Comparison of ENCODE assay signal across 8 cellular contexts in genomic region chr5:177425801-177426565, GRCh38. TPM values are rescaled to one million over a fixed set of nuclear protein-coding genes. Genes with fewer than 3 reads are reported as not detected.
DNase-seq lines count a peak whose midpoint lies in the region; ATAC-seq and TF ChIP-seq lines count a peak whose summit lies in the region.

No MANE protein-coding gene starts in this region.

- H3F3A ChIP-seq in Loucy (ENCODE audit: low read depth) = no peaks in the 10 kb centered on the region

- no peaks in the 10 kb centered on the region for H3K27me3 Mint-ChIP-seq in naive thymus-derived CD8-positive, alpha-beta T cell
- H3K27me3 Mint-ChIP-seq in stimulated activated naive B cell treated with anti-CD40 and anti-IgM and Interleukin-4, amounts not matched to agents 10 μg/mL and 1 μg/mL and 100 μg/mL, for 72 hours = no peaks in the 10 kb centered on the region

- H3K4me3 Mint-ChIP-seq in naive thymus-derived CD8-positive, alpha-beta T cell = peak overlapping the region; percentile 82 to 98 (median 94)
- peak overlapping the region; percentile 78 to 81 for H3K4me3 Mint-ChIP-seq in stimulated activated naive B cell treated with anti-CD40 and anti-IgM and Interleukin-4, amounts not matched to agents 10 μg/mL and 1 μg/mL and 100 μg/mL, for 72 hours

- POLR2A ChIA-PET in naive thymus-derived CD8-positive, alpha-beta T cell (lab: Charles Lee) = interaction anchor here (0.7 to 34.6 kb wide), 18 partner anchors 9 to 895 kb away, joined by 3 to 1530 read pairs (median 6); partner anchors contain the start of genes F12, LMAN2, PRR7 and RGS14

- peak overlapping the region; percentile 52 for H3K27ac ChIP-seq in RWPE2 (ENCODE audit: poor library complexity, severe bottlenecking)

- peaks cover 43% of the 10 kb centered on the region for H3K79me2 ChIP-seq in Loucy (ENCODE audit: insufficient read depth, low read length)

- H3K4me3 ChIP-seq in H7 (ENCODE audit: insufficient read depth, low read depth, low read length) = peak overlapping the region; percentile 69
- H3K4me3 ChIP-seq in Loucy (ENCODE audit: low read length, poor library complexity, severe bottlenecking) = peak overlapping the region; percentile 79
- peak overlapping the region; percentile 45 for H3K4me3 ChIP-seq in RWPE2 (ENCODE audit: severe bottlenecking)

- H3K9ac ChIP-seq in Loucy (ENCODE audit: low read depth, low read length, poor library complexity, severe bottlenecking) = peak overlapping the region; percentile 69

- peaks cover 19% of the 10 kb centered on the region for H4K20me1 ChIP-seq in Loucy (ENCODE audit: insufficient read depth, low read length, poor library complexity, severe bottlenecking)

- H2AFZ ChIP-seq in Loucy (ENCODE audit: low read length) = peak overlapping the region; percentile 93

- TF ChIP-seq CTCF in Loucy (conservative IDR thresholded peaks at IDR 0.05; ENCODE audit: low read length) (no peak), RWPE2 (IDR thresholded peaks at IDR 0.05; ENCODE audit: poor library complexity, severe bottlenecking) (no peak)

- peak; percentile 92 for ATAC-seq in RWPE2 (ENCODE audit: low read depth)
- peak; percentile 82 to 84 for ATAC-seq in naive thymus-derived CD8-positive, alpha-beta T cell
- peak; percentile 86 to 87 for ATAC-seq in stimulated activated naive B cell treated with anti-CD40 and anti-IgM and Interleukin-4, amounts not matched to agents 10 μg/mL and 1 μg/mL and 100 μg/mL, for 72 hours (replicated peaks)

- H3K27me3 ChIP-seq in H7 (ENCODE audit: control insufficient read depth, insufficient read depth, low read length) (no peaks in the 10 kb centered on the region), Loucy (ENCODE audit: insufficient read depth, low read length, poor library complexity, severe bottlenecking) (no peaks in the 10 kb centered on the region), RWPE2 (ENCODE audit: insufficient read depth, poor library complexity, severe bottlenecking) (no peaks in the 10 kb centered on the region)

- no peaks in the 10 kb centered on the region for H3K9me3 Mint-ChIP-seq in naive thymus-derived CD8-positive, alpha-beta T cell
- no peaks in the 10 kb centered on the region for H3K9me3 Mint-ChIP-seq in stimulated activated naive B cell treated with anti-CD40 and anti-IgM and Interleukin-4, amounts not matched to agents 10 μg/mL and 1 μg/mL and 100 μg/mL, for 72 hours

- peak overlapping the region; percentile 92 to 100 (median 98) for H3K27ac Mint-ChIP-seq in naive thymus-derived CD8-positive, alpha-beta T cell
- H3K27ac Mint-ChIP-seq in stimulated activated naive B cell treated with anti-CD40 and anti-IgM and Interleukin-4, amounts not matched to agents 10 μg/mL and 1 μg/mL and 100 μg/mL, for 72 hours = peak overlapping the region; percentile 92

- H3K9me2 ChIP-seq in Loucy (replicated peaks; ENCODE audit: low read depth, low read length) = no peaks in the 10 kb centered on the region

- H3K36me3 Mint-ChIP-seq in naive thymus-derived CD8-positive, alpha-beta T cell = peaks cover 0 to 15% (median 2%) of the 10 kb centered on the region in 3 donors
- H3K36me3 Mint-ChIP-seq in stimulated activated naive B cell treated with anti-CD40 and anti-IgM and Interleukin-4, amounts not matched to agents 10 μg/mL and 1 μg/mL and 100 μg/mL, for 72 hours = peaks cover 17 to 26% of the 10 kb centered on the region in 2 donors

- H3K4me2 ChIP-seq in Loucy (ENCODE audit: low read depth, low read length, poor library complexity, severe bottlenecking) = peak overlapping the region; percentile 70

- H3K4me1 ChIP-seq in Loucy (ENCODE audit: insufficient read depth, low read length, poor library complexity, severe bottlenecking) = peaks cover 33% of the 10 kb centered on the region
- peaks cover 3% of the 10 kb centered on the region for H3K4me1 ChIP-seq in RWPE2 (ENCODE audit: insufficient read depth, poor library complexity, severe bottlenecking)

- H3K4me1 Mint-ChIP-seq in naive thymus-derived CD8-positive, alpha-beta T cell = peaks cover 28 to 58% (median 49%) of the 10 kb centered on the region in 4 donors
- peaks cover 39 to 50% of the 10 kb centered on the region in 2 donors for H3K4me1 Mint-ChIP-seq in stimulated activated naive B cell treated with anti-CD40 and anti-IgM and Interleukin-4, amounts not matched to agents 10 μg/mL and 1 μg/mL and 100 μg/mL, for 72 hours

- H3K36me3 ChIP-seq in H7 (replicated peaks; ENCODE audit: control insufficient read depth, insufficient read depth, low read length) = peaks cover 4% of the 10 kb centered on the region
- no peaks in the 10 kb centered on the region for H3K36me3 ChIP-seq in Loucy (ENCODE audit: insufficient read depth, low read length)
- peaks cover 6% of the 10 kb centered on the region for H3K36me3 ChIP-seq in RWPE2 (ENCODE audit: low read depth)

- no peaks in the 10 kb centered on the region for H3K9me3 ChIP-seq in Loucy (ENCODE audit: insufficient read depth, low read depth, low read length)
- no peaks in the 10 kb centered on the region for H3K9me3 ChIP-seq in RWPE2 (ENCODE audit: severe bottlenecking)

- DNase-seq in ELR (ENCODE audit: low read depth) (peak; percentile 100), H7 (peak; percentile 99), RWPE2 (ENCODE audit: low spot score) (peak; percentile 100), fibroblast of peridontal ligament (ENCODE audit: extremely low read depth) (peak; percentile 100)
- peak; percentile 99 for DNase-seq in activated effector memory CD4-positive, alpha-beta T cell treated with Interleukin-2 at 50 U/mL for 16 hours
- peak; percentile 94 to 100 (median 100) for DNase-seq in naive thymus-derived CD8-positive, alpha-beta T cell
- peak; percentile 100 for DNase-seq in stimulated activated naive B cell treated with anti-CD40 and anti-IgM and Interleukin-4, amounts not matched to agents 10 μg/mL and 1 μg/mL and 100 μg/mL, for 72 hours

RNA-seq across cellular contexts. Expression of gene GRK6, which starts 0.5 kb away (rescaled TPM):
- 62.4 and 66.8 TPM in 2 replicates for total RNA-seq in H7 (2014; rRNA removed; shearing (Covaris generic))
- total RNA-seq in naive thymus-derived CD8-positive, alpha-beta T cell = 100 to 1,000 TPM; 176 to 181 TPM
- polyA plus RNA-seq in naive thymus-derived CD8-positive, alpha-beta T cell = 100 to 1,000 TPM in 2 of 3 donors, 10 to 100 TPM in 1; 83.1 to 204 (median 104) TPM

RNA-seq across cellular contexts. Expression of gene F12, which starts 16.6 kb away (rescaled TPM):
- total RNA-seq in H7 (2014; rRNA removed; shearing (Covaris generic)) = 3.2 and 3.7 TPM in 2 replicates
- total RNA-seq in naive thymus-derived CD8-positive, alpha-beta T cell = not detected
- polyA plus RNA-seq in naive thymus-derived CD8-positive, alpha-beta T cell = under 1 TPM; 0.21 to 0.26 (median 0.25) TPM

RNA-seq across cellular contexts. Expression of gene PRR7, which starts 20.6 kb away (rescaled TPM):
- 11.4 and 12.1 TPM in 2 replicates for total RNA-seq in H7 (2014; rRNA removed; shearing (Covaris generic))
- 1 to 10 TPM; 7.6 to 7.7 TPM for total RNA-seq in naive thymus-derived CD8-positive, alpha-beta T cell
- polyA plus RNA-seq in naive thymus-derived CD8-positive, alpha-beta T cell = 10 to 100 TPM; 14.6 to 21.6 (median 20.6) TPM

RNA-seq across cellular contexts. Expression of gene PFN3, which starts 25.5 kb away (rescaled TPM):
- not detected in 2 replicates for total RNA-seq in H7 (2014; rRNA removed; shearing (Covaris generic))
- not detected for total RNA-seq in naive thymus-derived CD8-positive, alpha-beta T cell
- polyA plus RNA-seq in naive thymus-derived CD8-positive, alpha-beta T cell = not detected

RNA-seq across cellular contexts. Expression of gene SLC34A1, which starts 41.7 kb away (rescaled TPM):
- total RNA-seq in H7 (2014; rRNA removed; shearing (Covaris generic)) = not detected in 2 replicates
- total RNA-seq in naive thymus-derived CD8-positive, alpha-beta T cell = under 1 TPM; 0.16 to 0.25 TPM
- polyA plus RNA-seq in naive thymus-derived CD8-positive, alpha-beta T cell = not detected

Comparison
In these comparisons a context has a peak if more than half of its experiments do, and no peak if none do; other contexts are left out.
1. Peak in every context shown above with its lines: DNase-seq, ATAC-seq, H3K4me3 ChIP-seq and H3K27ac ChIP-seq.